12 cellular contexts compared by ENCODE assay signal in the genomic region with DNA sequence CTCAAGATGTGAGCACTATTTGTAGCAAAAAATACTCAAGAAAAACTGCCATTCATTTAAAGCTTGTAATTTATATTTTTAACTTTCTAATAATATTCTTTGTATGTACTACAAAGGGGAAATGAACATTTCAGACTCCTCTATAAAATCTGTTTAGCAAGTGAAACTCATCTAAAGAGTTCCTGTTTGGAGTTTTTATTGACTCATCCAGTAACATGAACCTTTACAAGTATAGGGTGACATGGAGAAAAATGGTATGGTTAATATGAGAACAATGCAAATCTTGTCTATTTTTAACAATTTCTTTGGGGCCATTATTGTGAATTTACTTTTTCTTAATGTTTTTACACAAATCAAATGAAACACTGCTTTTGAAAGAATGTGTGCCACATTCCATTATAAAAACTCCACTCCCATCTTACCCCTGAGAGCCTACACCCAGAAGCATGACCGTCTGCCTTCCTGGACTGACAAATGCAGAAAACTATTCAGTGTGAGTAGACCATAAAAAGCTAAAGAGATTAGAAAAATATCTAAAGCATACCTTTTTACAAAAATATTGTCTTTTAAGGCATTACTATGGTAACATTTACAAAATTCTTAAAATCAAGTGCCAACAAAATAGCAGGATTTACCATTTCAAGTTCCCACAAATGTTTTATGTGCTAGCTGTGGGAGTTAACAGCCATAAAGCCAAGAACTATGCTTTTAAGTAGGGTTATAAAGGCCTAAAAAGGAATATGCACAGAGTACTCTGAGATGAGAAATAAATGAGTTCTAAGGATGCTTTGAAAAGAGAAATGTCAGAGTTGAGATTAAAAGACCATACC.
DNase-seq lines count a peak whose midpoint lies in the region; ATAC-seq and TF ChIP-seq lines count a peak whose summit lies in the region.
"Had no signal": no experiment of that assay in that cellular context is flagged by ENCODE, and none has a peak within 500 bp of the region (broad histone marks: within the 10 kb centered on the region; RNA-seq: fewer than 3 reads in every experiment).

No MANE protein-coding gene starts in this region.

- DNase-seq in renal cortical epithelial cell (ENCODE audit: low read depth) (peak; percentile 1), DMS79 treated with DMSO at 0.1 percent for 48 hours (lab: John Stamatoyannopoulos, UW) (no peak), MG63 (no peak), COR-L47 (lab: John Stamatoyannopoulos, UW) (no peak)
- DNase-seq in activated CD8-positive, alpha-beta memory T cell treated with anti-CD3 and anti-CD28 coated beads for 24 hours = no peak
- DNase-seq: activated naive CD8-positive, alpha-beta T cell treated with anti-CD3 and anti-CD28 coated beads, Interleukin-2, amount 50 U/mL, for 24 hours; T1000 had no signal

- H3K9ac ChIP-seq in OCI-LY3 (ENCODE audit: low read length) = no peak overlapping the region

- H3K36me3 ChIP-seq in OCI-LY3 (replicated peaks; ENCODE audit: low read depth, low read length) (no peaks in the 10 kb centered on the region), MG63 (no peaks in the 10 kb centered on the region)
- H3K36me3 ChIP-seq: gastroesophageal sphincter had no signal

- H3K27me3 ChIP-seq in OCI-LY3 (ENCODE audit: low read depth, low read length) (no peaks in the 10 kb centered on the region), MG63 (no peaks in the 10 kb centered on the region)
- H3K27me3 ChIP-seq: gastroesophageal sphincter had no signal

- no peak overlapping the region for H2AFZ ChIP-seq in OCI-LY3 (ENCODE audit: low read depth, low read length)

- H4K20me1 ChIP-seq in OCI-LY3 (ENCODE audit: insufficient read depth, low read length) = no peaks in the 10 kb centered on the region

- peak overlapping the region; percentile 13 for H3K27ac ChIP-seq in OCI-LY3 (ENCODE audit: low read length)
- H3K27ac ChIP-seq: gastroesophageal sphincter, HL-60 had no signal

- TF ChIP-seq CTCF in OCI-LY3 (IDR thresholded peaks at IDR 0.05; ENCODE audit: low read depth, low read length) = no peak

- peaks cover 28% of the 10 kb centered on the region for H3K4me1 ChIP-seq in OCI-LY3 (ENCODE audit: low read length)
- H3K4me1 ChIP-seq: gastroesophageal sphincter had no signal

- H3K4me3 ChIP-seq in OCI-LY3 (ENCODE audit: low read length) = no peak overlapping the region
- H3K4me3 ChIP-seq in MG63 = no peak overlapping the region
- H3K4me3 ChIP-seq: gastroesophageal sphincter had no signal

- no peaks in the 10 kb centered on the region for H3K79me2 ChIP-seq in OCI-LY3 (ENCODE audit: low read length)

- peak overlapping the region; percentile 11 for H3K4me2 ChIP-seq in OCI-LY3 (ENCODE audit: low read length)

- ATAC-seq in GM18907 (IDR thresholded peaks at IDR 0.05; ENCODE audit: unreplicated experiment) (peak; percentile 72), HG02759 (IDR thresholded peaks at IDR 0.05; ENCODE audit: unreplicated experiment) (peak; percentile 82)
- ATAC-seq: activated naive CD8-positive, alpha-beta T cell treated with anti-CD3 and anti-CD28 coated beads, Interleukin-2, amount 50 U/mL, for 24 hours; gastroesophageal sphincter had no signal

- H3K9me3 ChIP-seq in OCI-LY3 (ENCODE audit: insufficient read depth, low read length) (no peaks in the 10 kb centered on the region), MG63 (no peaks in the 10 kb centered on the region)
- H3K9me3 ChIP-seq: gastroesophageal sphincter had no signal
